Comparison of ENCODE assay signal across 23 cellular contexts in the genomic region with DNA sequence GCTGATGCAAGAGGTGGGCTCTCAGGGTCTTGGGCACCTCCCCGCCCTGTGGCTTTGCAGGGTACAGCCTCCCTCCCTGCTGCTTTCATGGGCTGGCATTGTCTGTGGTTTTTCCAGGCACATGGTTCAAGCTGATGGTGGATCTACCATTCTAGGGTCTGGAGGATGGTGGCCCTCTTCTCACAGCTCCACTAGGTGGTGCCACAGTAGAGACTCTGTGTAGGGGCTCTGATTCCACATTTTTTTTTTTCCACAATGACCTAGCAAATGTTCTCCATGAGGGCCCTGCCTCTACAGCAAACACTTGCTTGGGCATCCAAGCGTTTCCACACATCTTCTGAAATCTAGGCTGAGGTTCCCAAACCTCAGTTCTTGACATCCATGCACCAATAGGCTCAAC.
"Had no signal": no experiment of that assay in that cellular context is flagged by ENCODE, and none has a peak within 500 bp of the region (broad histone marks: within the 10 kb centered on the region; RNA-seq: fewer than 3 reads in every experiment).

No MANE protein-coding gene starts in this region.

- DNase-seq: activated CD4-positive, alpha-beta T cell treated with anti-CD3 and anti-CD28 coated beads for 1 hour; activated naive CD4-positive, alpha-beta T cell; activated T-cell treated with anti-CD3 and anti-CD28 coated beads, Interleukin-2, amount 50 U/mL, for 1 hour; adrenal gland; brain microvascular endothelial cell; caudate nucleus; effector memory CD8-positive, alpha-beta T cell; glutamatergic neuron; kidney glomerular epithelial cell; left lung; mammary epithelial cell; midbrain; natural killer cell; ovary; spleen; stimulated activated CD4-positive, alpha-beta T cell treated with anti-CD3 and anti-CD28 coated beads, Interleukin-4, amount 100 ng/mL, for 1 hour; stimulated activated naive CD4-positive, alpha-beta T cell treated with Interleukin-2 at 50 U/mL for 16 hours; upper lobe of left lung; WERI-Rb-1 had no signal

- H3K4me1 ChIP-seq: adrenal gland, ascending aorta, esophagus muscularis mucosa, left lung, prostate gland, spleen, upper lobe of left lung had no signal

- H3K36me3 ChIP-seq: adrenal gland, ascending aorta, brain microvascular endothelial cell, esophagus muscularis mucosa, left lung, ovary, prostate gland, spleen, upper lobe of left lung, WERI-Rb-1 had no signal

- H3K9me3 ChIP-seq: adrenal gland, ascending aorta, esophagus muscularis mucosa, ovary, prostate gland, upper lobe of left lung had no signal

- H3K27me3 ChIP-seq: adrenal gland, ascending aorta, brain microvascular endothelial cell, esophagus muscularis mucosa, hepatocyte, left lung, ovary, spleen, upper lobe of left lung had no signal

- H3K27ac ChIP-seq: adrenal gland, ascending aorta, brain microvascular endothelial cell, esophagus muscularis mucosa, hepatocyte, left lung, ovary, prostate gland, spleen, upper lobe of left lung, WERI-Rb-1 had no signal

- H3K4me3 ChIP-seq: adrenal gland, ascending aorta, esophagus muscularis mucosa, hepatocyte, left lung, ovary, prostate gland, spleen, upper lobe of left lung had no signal

- ATAC-seq: effector memory CD8-positive, alpha-beta T cell; left lung; natural killer cell had no signal
